In the genomic region with DNA sequence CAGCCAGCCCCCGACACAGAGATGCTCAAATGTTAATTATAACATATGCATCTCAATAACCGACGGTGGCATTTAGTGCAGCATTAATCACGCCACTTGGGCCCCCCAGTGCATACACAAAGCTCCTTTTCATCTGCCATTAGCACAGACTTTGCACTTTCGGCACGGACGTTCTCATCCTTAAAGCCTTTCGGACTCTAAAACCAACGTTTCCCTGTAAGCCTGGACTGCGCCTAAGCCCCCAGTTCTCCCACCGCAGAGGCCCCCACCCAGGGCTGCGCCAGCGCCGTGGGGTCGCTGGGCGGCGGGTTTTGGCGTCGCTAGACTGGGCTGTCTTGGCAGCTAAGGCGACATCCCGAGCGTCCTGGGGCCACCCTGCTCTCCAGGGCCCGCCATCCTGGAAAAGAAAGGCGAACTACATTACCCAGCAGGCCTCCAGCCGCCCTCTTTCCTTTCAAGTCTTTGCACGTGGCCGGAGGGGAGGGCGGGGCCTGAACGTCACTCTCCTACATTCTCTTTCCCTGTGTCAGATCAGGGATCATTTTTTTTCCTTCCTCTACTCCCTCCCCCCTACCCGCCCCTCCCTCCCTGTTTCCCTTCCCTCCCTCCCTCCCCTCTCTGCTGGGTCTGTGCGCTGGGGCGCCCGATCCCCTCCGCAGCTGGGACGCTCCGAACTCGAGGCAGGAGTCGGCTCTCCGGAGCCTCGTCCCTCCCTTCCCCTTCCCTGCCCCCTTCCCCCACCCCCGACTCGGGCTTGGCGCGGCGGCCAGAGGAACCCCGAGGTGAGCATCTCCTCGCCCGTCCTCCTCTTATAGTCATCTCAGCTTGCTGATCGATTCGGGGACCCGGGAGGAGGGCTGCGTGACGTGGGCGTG, we compare ENCODE assay signal across 8 cellular contexts. TPM values are rescaled to one million over a fixed set of nuclear protein-coding genes. Genes with fewer than 3 reads are reported as not detected.
DNase-seq lines count a peak whose midpoint lies in the region; ATAC-seq and TF ChIP-seq lines count a peak whose summit lies in the region.

A gene (plus strand): TSS at position 501 of the 875 bp plus-strand sequence. CDS start 80,535 bp downstream, outside the sequence.

- ATAC-seq in GM19452 (IDR thresholded peaks at IDR 0.05; ENCODE audit: unreplicated experiment) (peak; percentile 70), HG03565 (IDR thresholded peaks at IDR 0.05; ENCODE audit: unreplicated experiment) (peak; percentile 72), lung (ENCODE audit: insufficient read depth, low FRiP score) (peak; percentile 84)
- peak; percentile 75 for ATAC-seq in activated CD8-positive, alpha-beta T cell treated with anti-CD3 and anti-CD28 coated beads for 36 hours
- peak; percentile 58 for ATAC-seq in effector memory CD8-positive, alpha-beta T cell (replicated peaks)

- H3K4me1 ChIP-seq in CD4-positive, alpha-beta memory T cell (ENCODE audit: insufficient read depth, low read length), result no peaks in the 10 kb centered on the region
- H3K4me1 ChIP-seq in lung (ENCODE audit: control insufficient read depth in 2 of 2, insufficient read depth in 2 of 2, low read length in 2 of 2), result peaks cover 4% of the 10 kb centered on the region in 2 donors

- peak within 1 kb of the TSS in 6 of 7 donors; percentile 32 to 89 (median 80) for H3K27ac Mint-ChIP-seq in CD4-positive, alpha-beta memory T cell
- H3K27ac Mint-ChIP-seq in activated CD8-positive, alpha-beta T cell treated with anti-CD3 and anti-CD28 coated beads for 36 hours, result no peak within 1 kb of the TSS
- peak within 1 kb of the TSS in 1 of 2 donors; percentile 65 for H3K27ac Mint-ChIP-seq in effector memory CD8-positive, alpha-beta T cell

- H3K9me3 ChIP-seq in CD4-positive, alpha-beta memory T cell (ENCODE audit: control insufficient read depth in 1 of 2, low read length in 2 of 2), result no peaks in the 10 kb centered on the region
- H3K9me3 ChIP-seq in lung (ENCODE audit: control insufficient read depth in 2 of 2, insufficient read depth in 1 of 2, low read length in 1 of 2), result no peaks in the 10 kb centered on the region

- H3K36me3 Mint-ChIP-seq in CD4-positive, alpha-beta memory T cell, result no peaks in the 10 kb centered on the region
- no peaks in the 10 kb centered on the region for H3K36me3 Mint-ChIP-seq in activated CD8-positive, alpha-beta T cell treated with anti-CD3 and anti-CD28 coated beads for 36 hours (ENCODE audit: low read depth)
- H3K36me3 Mint-ChIP-seq in effector memory CD8-positive, alpha-beta T cell (ENCODE audit: insufficient read depth), result no peaks in the 10 kb centered on the region

- H3K4me3 ChIP-seq in CD4-positive, alpha-beta memory T cell (ENCODE audit: low read length in 2 of 2), result peak within 1 kb of the TSS; percentile 65 to 68
- H3K4me3 ChIP-seq in lung, result peak within 1 kb of the TSS; percentile 87

- peak within 1 kb of the TSS; percentile 89 to 95 (median 93) for H3K4me3 Mint-ChIP-seq in CD4-positive, alpha-beta memory T cell
- H3K4me3 Mint-ChIP-seq in activated CD8-positive, alpha-beta T cell treated with anti-CD3 and anti-CD28 coated beads for 36 hours, result peak within 1 kb of the TSS; percentile 78
- peak within 1 kb of the TSS; percentile 84 to 85 for H3K4me3 Mint-ChIP-seq in effector memory CD8-positive, alpha-beta T cell

- CTCF ChIA-PET in CD4-positive, alpha-beta memory T cell (lab: Charles Lee; ENCODE audit: partially characterized antibody), result interaction anchor here (0.9 kb wide), 1 partner anchor 19 kb away, joined by 3 read pairs; no protein-coding TSS in a partner anchor
- CTCF ChIA-PET in activated CD8-positive, alpha-beta T cell treated with anti-CD3 and anti-CD28 coated beads for 36 hours (lab: Charles Lee), result no interaction called here

- 4 to 6% methylated on average over 51 to 54 of the region's 54 CpGs for WGBS in lung, 2 donors

- intact Hi-C loops in CD4-positive, alpha-beta memory T cell (cut with micrococcal nuclease), result loop anchor here (5.0 kb wide), 1 partner anchor 1749 kb away; a partner anchor contains a TSS
- intact Hi-C loops in activated CD8-positive, alpha-beta T cell treated with anti-CD3 and anti-CD28 coated beads for 36 hours (cut with micrococcal nuclease), result no loop called here

- peak within 1 kb of the TSS; percentile 6 for H3K27ac ChIP-seq in CD4-positive, alpha-beta memory T cell (ENCODE audit: low read depth, low read length)
- peak within 1 kb of the TSS; percentile 91 to 97 for H3K27ac ChIP-seq in lung (ENCODE audit: low read depth in 1 of 2, low read length in 1 of 2)

- peaks cover 1 to 12% (median 7%) of the 10 kb centered on the region in 4 donors for H3K4me1 Mint-ChIP-seq in CD4-positive, alpha-beta memory T cell
- peaks cover 17% of the 10 kb centered on the region for H3K4me1 Mint-ChIP-seq in activated CD8-positive, alpha-beta T cell treated with anti-CD3 and anti-CD28 coated beads for 36 hours (ENCODE audit: low read depth)
- H3K4me1 Mint-ChIP-seq in effector memory CD8-positive, alpha-beta T cell (ENCODE audit: low read depth in 2 of 2), result no peaks in the 10 kb centered on the region

- H3K27me3 ChIP-seq in CD4-positive, alpha-beta memory T cell (ENCODE audit: insufficient read depth, low read length), result no peaks in the 10 kb centered on the region
- no peaks in the 10 kb centered on the region for H3K27me3 ChIP-seq in lung (ENCODE audit: control insufficient read depth, insufficient read depth)

- no peak for TF ChIP-seq CTCF in activated CD8-positive, alpha-beta T cell treated with anti-CD3 and anti-CD28 coated beads for 36 hours (IDR thresholded peaks at IDR 0.05)
- TF ChIP-seq CTCF in lung (IDR thresholded peaks at IDR 0.05; ENCODE audit: control extremely low read depth, extremely low read depth), result no peak

- H3K36me3 ChIP-seq in CD4-positive, alpha-beta memory T cell (ENCODE audit: insufficient read depth, low read length), result no peaks in the 10 kb centered on the region
- no peaks in the 10 kb centered on the region for H3K36me3 ChIP-seq in lung (ENCODE audit: control insufficient read depth in 2 of 2, insufficient read depth in 2 of 2, low read length in 2 of 2)

- peak; percentile 46 to 70 (median 52) for DNase-seq in CD4-positive, alpha-beta memory T cell
- peak; percentile 86 for DNase-seq in NCI-H774 (lab: John Stamatoyannopoulos, UW)
- peak; percentile 84 for DNase-seq in activated CD8-positive, alpha-beta T cell treated with anti-CD3 and anti-CD28 coated beads for 36 hours
- DNase-seq in effector memory CD8-positive, alpha-beta T cell, result peak; percentile 18 to 37 (median 26)
- DNase-seq in lung (ENCODE audit: low spot score), result peak; percentile 96
- peak; percentile 35 to 78 (median 48) for DNase-seq in stimulated activated CD4-positive, alpha-beta T cell treated with anti-CD3 and anti-CD28 coated beads, TNF-alpha, amount 100 ng/mL, for 24 hours (ENCODE audit: low read depth in 3 of 3)

- H3K9me3 Mint-ChIP-seq in CD4-positive, alpha-beta memory T cell, result no peaks in the 10 kb centered on the region
- no peaks in the 10 kb centered on the region for H3K9me3 Mint-ChIP-seq in activated CD8-positive, alpha-beta T cell treated with anti-CD3 and anti-CD28 coated beads for 36 hours
- H3K9me3 Mint-ChIP-seq in effector memory CD8-positive, alpha-beta T cell, result no peaks in the 10 kb centered on the region

- peaks cover 2 to 3% of the 10 kb centered on the region in 2 donors for H3K27me3 Mint-ChIP-seq in CD4-positive, alpha-beta memory T cell
- peaks cover 18% of the 10 kb centered on the region for H3K27me3 Mint-ChIP-seq in activated CD8-positive, alpha-beta T cell treated with anti-CD3 and anti-CD28 coated beads for 36 hours
- peaks cover 23 to 26% of the 10 kb centered on the region in 2 donors for H3K27me3 Mint-ChIP-seq in effector memory CD8-positive, alpha-beta T cell

- POLR2A ChIA-PET in CD4-positive, alpha-beta memory T cell (lab: Charles Lee; ENCODE audit: partially characterized antibody), result interaction anchor here (1.5 kb wide), 1 partner anchor 949 kb away, joined by 3 read pairs; a partner anchor contains a TSS
- POLR2A ChIA-PET in activated CD8-positive, alpha-beta T cell treated with anti-CD3 and anti-CD28 coated beads for 36 hours (lab: Charles Lee), result no interaction called here

RNA-seq across cellular contexts. Expression of the gene that starts here (rescaled TPM):
- 1 to 10 TPM; 5.2 to 6.5 TPM for total RNA-seq in CD4-positive, alpha-beta memory T cell
- not detected for polyA plus RNA-seq in CD4-positive, alpha-beta memory T cell
- total RNA-seq in activated CD8-positive, alpha-beta T cell treated with anti-CD3 and anti-CD28 coated beads for 36 hours, result 1 to 10 TPM; 3.2 to 3.5 TPM
- 10 to 100 TPM; 30.2 to 45.7 TPM for total RNA-seq in lung
- polyA plus RNA-seq in lung, result 10 to 100 TPM; 12.2 to 35.0 TPM

Comparison
In these comparisons a context has a peak if more than half of its experiments do, and no peak if none do; other contexts are left out.
1. Peak in every context shown above with its lines: DNase-seq, ATAC-seq, H3K4me3 ChIP-seq and H3K27ac ChIP-seq.
2. RNA of the gene that starts here (total RNA-seq): 30.2 to 45.7 TPM in lung; 5.2 to 6.5 TPM in CD4-positive, alpha-beta memory T cell and 3.2 to 3.5 TPM in activated CD8-positive, alpha-beta T cell treated with anti-CD3 and anti-CD28 coated beads for 36 hours; every median in the first group is over 4 times any median in the second.
3. RNA of the gene that starts here (polyA plus RNA-seq): 12.2 to 35.0 TPM in lung; not detected in CD4-positive, alpha-beta memory T cell; every median in the first group is over 10 times any median in the second.
4. DNase-seq: peak in every context shown above with its lines; median percentile 96 in lung; 86 in NCI-H774; 84 in activated CD8-positive, alpha-beta T cell treated with anti-CD3 and anti-CD28 coated beads for 36 hours; 52 in CD4-positive, alpha-beta memory T cell; 48 in stimulated activated CD4-positive, alpha-beta T cell treated with anti-CD3 and anti-CD28 coated beads, TNF-alpha, amount 100 ng/mL, for 24 hours; 26 in effector memory CD8-positive, alpha-beta T cell.